1 cellular context compared by ENCODE assay signal in genomic region chr3:42591811-42592210, GRCh38.
TF ChIP-seq lines count a peak whose summit lies in the region.

No MANE protein-coding gene starts in this region.

TF ChIP-seq in HCT116, 20 proteins besides CTCF, POLR2A, EP300 and RAD21 (continued from another document):
- TF ChIP-seq ZBTB33 (IDR thresholded peaks at IDR 0.05; ENCODE audit: extremely low read depth, insufficient replicate concordance, low read length) = no peak
- TF ChIP-seq SP1 (IDR thresholded peaks at IDR 0.05; ENCODE audit: low read depth) = no peak
- no peak for TF ChIP-seq ATF3 (IDR thresholded peaks at IDR 0.05)
- no peak for TF ChIP-seq SIN3A (IDR thresholded peaks at IDR 0.05; ENCODE audit: low read depth)
- TF ChIP-seq JUND (IDR thresholded peaks at IDR 0.05) = no peak
- TF ChIP-seq TCF7L2 (IDR thresholded peaks at IDR 0.05; ENCODE audit: borderline replicate concordance, extremely low read depth, insufficient read depth, insufficient read length) = no peak
TF ChIP-seq in HCT116: peak in this region for 0.
